In genomic region chr17:74782571-74782970, GRCh38 we compare ENCODE assay signal across 20 cellular contexts. TPM values are rescaled to one million over a fixed set of nuclear protein-coding genes. Genes with fewer than 3 reads are reported as not detected.
"Had no signal": no experiment of that assay in that cellular context is flagged by ENCODE, and none has a peak within 500 bp of the region (broad histone marks: within the 10 kb centered on the region; RNA-seq: fewer than 3 reads in every experiment).

No MANE protein-coding gene starts in this region.

- H3K4me3 Mint-ChIP-seq: activated T-cell treated with anti-CD3 and anti-CD28 coated beads, Interleukin-2, amount 50 U/mL, for 4 hours; nephron progenitor cell had no signal

- H3K9me3 Mint-ChIP-seq: activated T-cell treated with anti-CD3 and anti-CD28 coated beads, Interleukin-2, amount 50 U/mL, for 4 hours; nephron progenitor cell had no signal

- DNase-seq: activated CD4-positive, alpha-beta T cell treated with anti-CD3 and anti-CD28 coated beads, Interleukin-2, amount 50 U/mL, for 1 hour; activated T-cell treated with anti-CD3 and anti-CD28 coated beads, Interleukin-2, amount 50 U/mL, for 4 hours; adrenal gland; colonic mucosa; effector CD4-positive, alpha-beta T cell; foreskin fibroblast; kidney glomerular epithelial cell; mesendoderm; nephron progenitor cell; occipital lobe; right cardiac atrium; SHP77 treated with DMSO at 0.1 percent for 48 hours; stimulated activated CD4-positive, alpha-beta T cell treated with anti-CD3 and anti-CD28 coated beads, Interleukin-15, amount 100 ng/mL, for 24 hours; stimulated activated CD4-positive, alpha-beta T cell treated with anti-CD3 and anti-CD28 coated beads, Interleukin-4, amount 100 ng/mL, for 1 hour; stimulated activated naive CD4-positive, alpha-beta T cell treated with Interleukin-2 at 50 U/mL for 16 hours; testis; upper lobe of right lung had no signal

- H3K27me3 Mint-ChIP-seq: progenitor cell of endocrine pancreas had no signal

- H3K27ac Mint-ChIP-seq: nephron progenitor cell, progenitor cell of endocrine pancreas had no signal

- ATAC-seq: activated T-cell treated with anti-CD3 and anti-CD28 coated beads, Interleukin-2, amount 50 U/mL, for 4 hours; right cardiac atrium; SK-N-SH treated with all-trans-retinoic acid at 6 μM for 48 hours had no signal

- H3K27me3 ChIP-seq: adrenal gland, colonic mucosa, testis, upper lobe of right lung had no signal

- H3K27ac ChIP-seq: adrenal gland, colonic mucosa, testis, upper lobe of right lung had no signal

RNA-seq across cellular contexts. Expression of gene RAB37, which starts 45.5 kb away (rescaled TPM):
- total RNA-seq: endothelial cell of umbilical vein had no signal
